Comparison of ENCODE assay signal across 6 cellular contexts in the genomic region with DNA sequence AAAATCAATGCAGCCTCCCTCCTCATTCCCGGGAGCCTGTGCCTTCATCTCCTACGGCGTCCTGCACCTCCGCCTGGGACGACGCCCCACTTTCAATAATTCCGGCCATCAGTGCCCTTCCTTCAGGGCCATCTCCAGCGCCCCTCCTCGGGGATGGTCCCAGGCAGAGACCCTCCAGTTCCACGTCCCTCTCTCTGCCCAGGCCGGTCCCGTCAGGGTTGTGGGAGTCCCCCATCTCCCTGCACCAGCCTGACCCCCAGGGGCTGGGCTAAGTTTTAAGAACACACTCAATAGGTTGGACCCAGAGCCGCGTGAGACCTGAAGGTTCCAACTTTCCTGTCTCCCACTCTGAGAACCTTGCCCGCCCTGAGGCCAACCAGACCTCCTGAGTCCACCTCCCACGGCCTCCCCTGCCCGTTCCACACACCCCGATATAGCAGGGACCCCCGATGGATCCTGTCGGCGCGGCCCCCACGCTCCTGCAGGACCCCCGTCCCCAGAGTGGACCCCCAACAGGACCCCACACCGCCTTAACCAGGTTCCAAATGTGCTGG. TPM values are rescaled to one million over a fixed set of nuclear protein-coding genes. Genes with fewer than 3 reads are reported as not detected.
A peak's percentile ranks its signal among the peaks of the same experiment; 100 is the strongest.
DNase-seq lines count a peak whose midpoint lies in the region; ATAC-seq, FAIRE-seq and TF ChIP-seq lines count a peak whose summit lies in the region.

No MANE protein-coding gene starts in this region.

- H3K9ac ChIP-seq in kidney (ENCODE audit: low read length in 2 of 2): peak overlapping the region; percentile 99

- peak overlapping the region; percentile 98 for H3K27ac Mint-ChIP-seq in T-helper 17 cell

- H3K36me3 Mint-ChIP-seq in T-helper 17 cell (ENCODE audit: low read depth): peaks cover 2% of the 10 kb centered on the region

- intact Hi-C loops in kidney (cut with DNase I): loop anchor here (10.0 kb wide), 1 partner anchor 83 kb away; no protein-coding TSS in a partner anchor

- no peak for FAIRE-seq in kidney (lab: Jason Lieb, UNC)

- H3K4me1 Mint-ChIP-seq in T-helper 17 cell: peaks cover 19% of the 10 kb centered on the region

- H3K9me3 ChIP-seq in T-helper 17 cell (ENCODE audit: control insufficient read depth, low read length, poor library complexity, severe bottlenecking): no peaks in the 10 kb centered on the region
- no peaks in the 10 kb centered on the region for H3K9me3 ChIP-seq in kidney (ENCODE audit: control insufficient read depth in 1 of 2, low read length in 2 of 2)

- ATAC-seq in T-helper 17 cell: no peak
- no peak for ATAC-seq in HG02884 (IDR thresholded peaks at IDR 0.05; ENCODE audit: unreplicated experiment)
- ATAC-seq in HG02678 (IDR thresholded peaks at IDR 0.05; ENCODE audit: unreplicated experiment): no peak

- peak overlapping the region; percentile 98 for H3K4me3 ChIP-seq in kidney (ENCODE audit: low read length in 2 of 2)

- peaks cover 7% of the 10 kb centered on the region in 2 donors for H3K4me1 ChIP-seq in kidney (ENCODE audit: control insufficient read depth in 1 of 2, insufficient read depth in 1 of 2, low read depth in 1 of 2, low read length in 2 of 2)

- peak overlapping the region; percentile 82 for H3K27ac ChIP-seq in C4-2B
- H3K27ac ChIP-seq in kidney (ENCODE audit: low read depth in 2 of 2, low read length in 2 of 2): peak overlapping the region in 1 of 2 donors; percentile 72

- H3K36me3 ChIP-seq in kidney (ENCODE audit: control insufficient read depth in 1 of 2, insufficient read depth in 2 of 2, low read length in 2 of 2): no peaks in the 10 kb centered on the region

- DNase-seq in T-helper 17 cell: no peak
- no peak for DNase-seq in kidney
- DNase-seq in C1 segment of cervical spinal cord (lab: John Stamatoyannopoulos, UW): no peak

- TF ChIP-seq CTCF in C4-2B (conservative IDR thresholded peaks at IDR 0.05) (no peak), kidney (IDR thresholded peaks at IDR 0.05; ENCODE audit: borderline replicate concordance, extremely low read depth, insufficient read depth) (no peak)

- no peaks in the 10 kb centered on the region for H3K27me3 Mint-ChIP-seq in T-helper 17 cell

- H3K4me3 Mint-ChIP-seq in T-helper 17 cell: peak overlapping the region; percentile 99

RNA-seq across cellular contexts. Expression of gene TMEM161A, which starts 0.6 kb away (rescaled TPM):
- total RNA-seq in T-helper 17 cell: 10 to 100 TPM; 13.1 to 13.7 TPM
- total RNA-seq in kidney: 23.9 TPM
- 37.1 TPM for polyA plus RNA-seq in kidney (ENCODE audit: insufficient read depth, low read depth, low replicate concordance)

RNA-seq across cellular contexts. Expression of gene MEF2B, which starts 32.4 kb away (rescaled TPM):
- total RNA-seq in T-helper 17 cell: 1 to 10 TPM; 1.3 to 3.5 TPM
- 3.4 TPM for total RNA-seq in kidney
- 0.47 TPM for polyA plus RNA-seq in kidney (ENCODE audit: insufficient read depth, low read depth, low replicate concordance)

RNA-seq across cellular contexts. Expression of gene BORCS8, which starts 54.3 kb away (rescaled TPM):
- total RNA-seq in T-helper 17 cell: 10 to 100 TPM; 27.4 to 30.8 TPM
- 42.2 TPM for total RNA-seq in kidney
- 51.7 TPM for polyA plus RNA-seq in kidney (ENCODE audit: insufficient read depth, low read depth, low replicate concordance)

RNA-seq across cellular contexts. Expression of gene RFXANK, which starts 54.4 kb away (rescaled TPM):
- 10 to 100 TPM; 61.9 to 69.2 TPM for total RNA-seq in T-helper 17 cell
- total RNA-seq in kidney: 70.7 TPM
- 133 TPM for polyA plus RNA-seq in kidney (ENCODE audit: insufficient read depth, low read depth, low replicate concordance)
